Comparison of ENCODE assay signal across 1 cellular context in the genomic region with DNA sequence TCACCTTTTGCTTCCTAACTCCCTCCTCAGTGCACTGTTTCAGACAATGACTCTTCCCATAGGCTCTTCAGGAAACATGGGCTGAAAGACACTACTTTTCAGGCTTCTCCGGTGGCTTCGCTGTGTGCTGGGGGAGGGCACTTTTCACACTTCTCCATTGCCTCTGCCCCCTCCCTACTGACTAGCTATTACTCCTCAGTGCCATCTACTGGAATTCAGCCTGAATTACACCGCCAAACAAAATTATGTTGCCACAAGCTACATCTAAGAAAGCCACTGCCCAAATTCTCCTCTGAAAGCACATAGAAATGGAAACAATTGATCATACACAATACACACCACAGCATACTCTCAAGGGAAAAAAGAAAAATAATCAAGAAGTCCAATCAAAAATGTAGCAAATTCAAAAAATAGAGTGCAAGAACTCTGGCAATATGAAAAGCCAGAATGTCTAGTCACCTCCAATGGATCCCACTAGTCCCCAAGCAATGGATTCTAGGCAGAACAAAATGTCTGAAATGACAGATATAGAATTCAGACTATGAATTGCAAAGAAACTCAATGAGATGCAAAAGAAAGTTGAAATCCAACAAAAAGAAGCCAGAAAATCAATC.
A peak's percentile ranks its signal among the peaks of the same experiment; 100 is the strongest.
TF ChIP-seq lines count a peak whose summit lies in the region.

No MANE protein-coding gene starts in this region.

TF ChIP-seq in K562, 482 proteins besides CTCF, POLR2A, EP300 and RAD21 (continued from another document):
- TF ChIP-seq MAZ (CRISPR knock-in tag; conservative IDR thresholded peaks at IDR 0.05 in 1 of 2, IDR thresholded peaks at IDR 0.05 in 1 of 2), result 0 out of 4 replicates have a peak, but pooled peaks of 1 of the 2 experiments have one; percentile 18
